In the genomic region with DNA sequence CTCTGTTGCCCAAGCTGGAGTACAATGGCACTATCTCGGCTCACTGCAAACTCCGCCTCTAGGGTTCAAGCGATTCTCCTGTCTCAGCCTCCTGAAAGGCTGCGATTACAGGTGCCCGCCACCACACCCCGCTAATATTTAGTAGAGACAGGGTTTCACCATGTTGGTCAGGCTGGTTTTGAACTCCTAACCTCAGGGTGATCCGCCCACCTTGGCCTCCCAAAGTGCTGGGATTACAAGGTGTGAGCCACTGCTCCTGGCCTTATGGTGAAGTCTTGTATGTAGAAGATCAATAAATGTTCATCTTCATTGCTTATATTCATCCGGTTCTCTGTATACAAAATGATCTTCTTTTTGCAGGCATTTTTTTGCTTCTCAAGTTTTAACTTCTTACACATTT, we compare ENCODE assay signal across 20 cellular contexts. TPM values are rescaled to one million over a fixed set of nuclear protein-coding genes. Genes with fewer than 3 reads are reported as not detected.
DNase-seq lines count a peak whose midpoint lies in the region; ATAC-seq, FAIRE-seq and TF ChIP-seq lines count a peak whose summit lies in the region.
"Had no signal": no experiment of that assay in that cellular context is flagged by ENCODE, and none has a peak within 500 bp of the region (broad histone marks: within the 10 kb centered on the region; RNA-seq: fewer than 3 reads in every experiment).

No MANE protein-coding gene starts in this region.

- WGBS in A549 (ENCODE audit: missing lambda C conversion rate), result 92% methylated on average over 8 of the region's 8 CpGs
- WGBS in esophagus muscularis mucosa, result 98% methylated on average over 8 of the region's 8 CpGs
- 97% methylated on average over 8 of the region's 8 CpGs for WGBS in right cardiac atrium

- TF ChIP-seq EP300 in A549 (IDR thresholded peaks at IDR 0.05), result no peak
- no peak for TF ChIP-seq EP300 in esophagus muscularis mucosa (IDR thresholded peaks at IDR 0.05)

- no peak overlapping the region for H3K4me3 ChIP-seq in A549
- no peak overlapping the region for H3K4me3 ChIP-seq in esophagus muscularis mucosa
- no peak overlapping the region for H3K4me3 ChIP-seq in right cardiac atrium (ENCODE audit: low read length)
- H3K4me3 ChIP-seq: BLaER1 treated with 17β-estradiol and CSF1 and Interleukin-3, amounts not matched to agents 10 nM and 100 nM had no signal

- peaks cover 0 to 25% (median 5%) of the 10 kb centered on the region in 4 donors for H3K36me3 ChIP-seq in esophagus muscularis mucosa

- TF ChIP-seq POLR2A in A549 (IDR thresholded peaks at IDR 0.05; ENCODE audit: low read length) (no peak), esophagus muscularis mucosa (IDR thresholded peaks at IDR 0.05; ENCODE audit: low read depth) (no peak)

- no peaks in the 10 kb centered on the region for H3K9me3 ChIP-seq in A549
- H3K9me3 ChIP-seq in esophagus muscularis mucosa, result no peaks in the 10 kb centered on the region
- H3K9me3 ChIP-seq in right cardiac atrium (ENCODE audit: control insufficient read depth, low read length), result no peaks in the 10 kb centered on the region
- H3K9me3 ChIP-seq: BLaER1 treated with 17β-estradiol and CSF1 and Interleukin-3, amounts not matched to agents 10 nM and 100 nM; Caco-2 had no signal

- no peak for TF ChIP-seq CTCF in A549 (IDR thresholded peaks at IDR 0.05)
- no peak for TF ChIP-seq CTCF in esophagus muscularis mucosa (IDR thresholded peaks at IDR 0.05)

- H3K27ac ChIP-seq in A549, result no peak overlapping the region
- no peak overlapping the region for H3K27ac ChIP-seq in esophagus muscularis mucosa (replicated peaks in 1 of 4)
- no peak overlapping the region for H3K27ac ChIP-seq in right cardiac atrium (ENCODE audit: low read length)
- H3K27ac ChIP-seq: BLaER1 treated with 17β-estradiol and CSF1 and Interleukin-3, amounts not matched to agents 10 nM and 100 nM; C4-2B had no signal

- DNase-seq in A549 (ENCODE audit: low read depth in 1 of 2, low spot score in 1 of 2), result no peak
- DNase-seq in NCI-H69 (lab: John Stamatoyannopoulos, UW), result peak; percentile 15
- DNase-seq in esophagus muscularis mucosa (ENCODE audit: extremely low spot score), result peak; percentile 26
- DNase-seq in right cardiac atrium, result no peak
- no peak for DNase-seq in NCI-H1436 (lab: John Stamatoyannopoulos, UW)
- DNase-seq: 8988T; AML-193; Caco-2; Calu3; CD4-positive, alpha-beta T cell; CD8-positive, alpha-beta T cell; DMS79 treated with DMSO at 0.1 percent for 48 hours; GF-D8 had no signal

- CTCF ChIA-PET in A549 (lab: Yijun Ruan, JAX), result interaction anchor here (0.9 to 1.5 kb wide), 2 partner anchors 11 to 25 kb away, joined by 3 to 4 read pairs; no protein-coding TSS in a partner anchor

- H3K4me2 ChIP-seq in A549, result no peak overlapping the region
- H3K4me2 ChIP-seq: BLaER1 treated with 17β-estradiol and CSF1 and Interleukin-3, amounts not matched to agents 10 nM and 100 nM had no signal

- H3K4me1 ChIP-seq in A549 (no peaks in the 10 kb centered on the region), esophagus muscularis mucosa (no peaks in the 10 kb centered on the region), right cardiac atrium (ENCODE audit: control insufficient read depth, insufficient read depth, low read length) (no peaks in the 10 kb centered on the region)
- H3K4me1 ChIP-seq: Caco-2 had no signal

- intact Hi-C loops in esophagus muscularis mucosa (cut with DNase I) (no loop called here), right cardiac atrium (cut with DNase I) (no loop called here)

- no peak for TF ChIP-seq RAD21 in A549 (conservative IDR thresholded peaks at IDR 0.05 in 1 of 2, IDR thresholded peaks at IDR 0.05 in 1 of 2)

- POLR2A ChIA-PET in A549 (lab: Yijun Ruan, JAX), result no interaction called here

- no peaks in the 10 kb centered on the region for H3K27me3 ChIP-seq in esophagus muscularis mucosa
- H3K27me3 ChIP-seq in right cardiac atrium (ENCODE audit: control insufficient read depth, insufficient read depth), result no peaks in the 10 kb centered on the region
- H3K27me3 ChIP-seq: BLaER1 treated with 17β-estradiol and CSF1 and Interleukin-3, amounts not matched to agents 10 nM and 100 nM had no signal

- no peak for ATAC-seq in A549
- no peak for ATAC-seq in right cardiac atrium
- ATAC-seq: CD8-positive, alpha-beta T cell had no signal

- peak; percentile 18 for FAIRE-seq in A549 (lab: Jason Lieb, UNC)
- FAIRE-seq: A204.1, D721Med, G401.6, GM12891, GM19239 had no signal

TF ChIP-seq in A549, 52 proteins besides CTCF, POLR2A, EP300 and RAD21:
- TF ChIP-seq, protein P1, sequence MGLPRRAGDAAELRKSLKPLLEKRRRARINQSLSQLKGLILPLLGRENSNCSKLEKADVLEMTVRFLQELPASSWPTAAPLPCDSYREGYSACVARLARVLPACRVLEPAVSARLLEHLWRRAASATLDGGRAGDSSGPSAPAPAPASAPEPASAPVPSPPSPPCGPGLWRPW (IDR thresholded peaks at IDR 0.05), result no peak
- TF ChIP-seq MYC (IDR thresholded peaks at IDR 0.05; ENCODE audit: borderline replicate concordance, low read length) (no peak), KDM1A (IDR thresholded peaks at IDR 0.05; ENCODE audit: low read depth) (no peak), KDM5A (IDR thresholded peaks at IDR 0.05) (no peak), BHLHE40 (IDR thresholded peaks at IDR 0.05; ENCODE audit: low read depth, low read length) (no peak), NR3C1 (IDR thresholded peaks at IDR 0.05) (no peak), HOXB13 (CRISPR knock-in tag; IDR thresholded peaks at IDR 0.05; ENCODE audit: low read depth) (no peak), TFCP2L1 (CRISPR knock-in tag; IDR thresholded peaks at IDR 0.05) (no peak), FOSL2 (IDR thresholded peaks at IDR 0.05) (no peak), FOSL2 (CRISPR knock-in tag; IDR thresholded peaks at IDR 0.05) (no peak), RNF2 (IDR thresholded peaks at IDR 0.05; ENCODE audit: borderline replicate concordance, low read depth) (no peak), MAFK (IDR thresholded peaks at IDR 0.05; ENCODE audit: partially characterized antibody) (no peak), CBX2 (IDR thresholded peaks at IDR 0.05; ENCODE audit: borderline replicate concordance, low read depth) (no peak), CHD2 (IDR thresholded peaks at IDR 0.05; ENCODE audit: low read length, partially characterized antibody) (no peak), ESRRA (IDR thresholded peaks at IDR 0.05; ENCODE audit: borderline replicate concordance, low read length) (no peak), ZFP36 (IDR thresholded peaks at IDR 0.05; ENCODE audit: borderline replicate concordance, partially characterized antibody) (no peak), TP53 (CRISPR knock-in tag; IDR thresholded peaks at IDR 0.05) (no peak), HDAC2 (IDR thresholded peaks at IDR 0.05) (no peak)
- TF ChIP-seq, protein P2, sequence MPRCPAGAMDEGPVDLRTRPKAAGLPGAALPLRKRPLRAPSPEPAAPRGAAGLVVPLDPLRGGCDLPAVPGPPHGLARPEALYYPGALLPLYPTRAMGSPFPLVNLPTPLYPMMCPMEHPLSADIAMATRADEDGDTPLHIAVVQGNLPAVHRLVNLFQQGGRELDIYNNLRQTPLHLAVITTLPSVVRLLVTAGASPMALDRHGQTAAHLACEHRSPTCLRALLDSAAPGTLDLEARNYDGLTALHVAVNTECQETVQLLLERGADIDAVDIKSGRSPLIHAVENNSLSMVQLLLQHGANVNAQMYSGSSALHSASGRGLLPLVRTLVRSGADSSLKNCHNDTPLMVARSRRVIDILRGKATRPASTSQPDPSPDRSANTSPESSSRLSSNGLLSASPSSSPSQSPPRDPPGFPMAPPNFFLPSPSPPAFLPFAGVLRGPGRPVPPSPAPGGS (IDR thresholded peaks at IDR 0.05), result no peak

RNA-seq across cellular contexts. Expression of a gene that starts 47.8 kb away (rescaled TPM):
- 96.4 and 108 TPM in 2 replicates for polyA plus RNA-seq in A549 (2011; rRNA removed)
- polyA plus RNA-seq in A549 (2012; cell fraction: cytosol; rRNA removed), result 7.8 and 10.3 TPM in 2 replicates
- polyA plus RNA-seq in A549 (2012; cell fraction: nucleus; rRNA removed), result 6.8 and 15.5 TPM in 2 replicates
- 40.3 to 48.6 TPM (median 48.2 TPM) in 3 replicates for polyA plus RNA-seq in A549 (2017; fragmentation: RNase III; extraction: RNeasy Plus Mini Kit Qiagen cat#74134 plus additional on column Dnase treatment)
- polyA minus RNA-seq in A549 (2011; rRNA and poly(A)+ RNA removed), result 117 and 151 TPM in 2 replicates
- 10 to 100 TPM; 33.3 to 47.2 (median 40.0) TPM for total RNA-seq in esophagus muscularis mucosa
- 10 to 100 TPM; 44.6 to 60.8 (median 48.8) TPM for total RNA-seq in right cardiac atrium
- polyA plus RNA-seq in right cardiac atrium, result 19.6 TPM

Comparison
In these comparisons a context has a peak if more than half of its experiments do, and no peak if none do; other contexts are left out.
1. DNase-seq: peak in NCI-H69 (single experiment) and esophagus muscularis mucosa (single experiment); none in A549 (0 of 2), right cardiac atrium (0 of 3) and NCI-H1436 (single experiment).